ENCODE assay signal across 7 cellular contexts in the genomic region with DNA sequence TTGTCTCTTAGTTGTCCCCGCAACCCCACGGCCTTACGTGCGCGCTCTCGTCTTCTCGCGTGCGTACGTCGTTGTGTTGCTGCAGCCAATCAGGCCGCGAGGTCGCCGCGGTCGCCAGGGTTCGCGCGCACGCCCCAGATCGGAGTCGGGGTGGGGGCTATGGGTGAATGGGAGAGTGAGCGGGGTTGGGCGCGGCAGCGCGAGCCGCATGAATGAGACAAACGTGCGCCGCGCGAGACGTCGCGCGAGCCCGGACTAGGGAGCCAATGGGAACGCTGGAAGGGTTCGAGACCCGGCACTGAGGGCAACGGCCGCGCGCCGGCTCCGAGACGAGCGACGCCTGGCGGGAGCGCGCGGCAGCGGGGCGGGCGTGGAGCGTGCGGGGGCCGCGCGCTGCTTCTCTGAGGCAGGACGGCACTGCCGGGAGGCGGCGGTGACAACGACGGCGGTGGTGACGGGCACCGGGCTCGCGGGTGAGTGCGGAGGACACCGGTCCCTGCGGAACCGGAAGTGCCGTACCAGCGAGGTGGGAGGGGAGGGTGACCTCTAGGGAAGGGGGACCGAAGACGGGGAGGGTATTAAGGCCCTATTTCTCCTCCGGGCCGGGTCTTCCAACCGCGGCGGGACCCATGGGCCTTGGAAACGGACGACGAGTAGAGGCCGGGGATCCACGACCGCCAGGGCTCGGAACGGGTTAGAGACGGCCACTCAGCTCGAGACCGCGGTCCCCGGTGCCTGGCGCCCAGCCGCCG.
DNase-seq lines count a peak whose midpoint lies in the region; ATAC-seq, FAIRE-seq and TF ChIP-seq lines count a peak whose summit lies in the region.

A gene with protein sequence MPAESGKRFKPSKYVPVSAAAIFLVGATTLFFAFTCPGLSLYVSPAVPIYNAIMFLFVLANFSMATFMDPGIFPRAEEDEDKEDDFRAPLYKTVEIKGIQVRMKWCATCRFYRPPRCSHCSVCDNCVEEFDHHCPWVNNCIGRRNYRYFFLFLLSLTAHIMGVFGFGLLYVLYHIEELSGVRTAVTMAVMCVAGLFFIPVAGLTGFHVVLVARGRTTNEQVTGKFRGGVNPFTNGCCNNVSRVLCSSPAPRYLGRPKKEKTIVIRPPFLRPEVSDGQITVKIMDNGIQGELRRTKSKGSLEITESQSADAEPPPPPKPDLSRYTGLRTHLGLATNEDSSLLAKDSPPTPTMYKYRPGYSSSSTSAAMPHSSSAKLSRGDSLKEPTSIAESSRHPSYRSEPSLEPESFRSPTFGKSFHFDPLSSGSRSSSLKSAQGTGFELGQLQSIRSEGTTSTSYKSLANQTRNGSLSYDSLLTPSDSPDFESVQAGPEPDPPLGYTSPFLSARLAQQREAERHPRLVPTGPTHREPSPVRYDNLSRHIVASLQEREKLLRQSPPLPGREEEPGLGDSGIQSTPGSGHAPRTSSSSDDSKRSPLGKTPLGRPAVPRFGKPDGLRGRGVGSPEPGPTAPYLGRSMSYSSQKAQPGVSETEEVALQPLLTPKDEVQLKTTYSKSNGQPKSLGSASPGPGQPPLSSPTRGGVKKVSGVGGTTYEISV (plus strand): TSS at position 400 of the 752 bp plus-strand sequence. CDS start 4,977 bp downstream, outside the sequence.

- peak; percentile 93 for DNase-seq in GM18507 (ENCODE audit: extremely low spot score, insufficient read length, low read depth)
- peak; percentile 97 to 98 for DNase-seq in NCI-H2081 (lab: John Stamatoyannopoulos, UW)
- DNase-seq in T1000 (lab: John Stamatoyannopoulos, UW): peak; percentile 98
- DNase-seq in astrocyte of the hippocampus (ENCODE audit: low read depth, low spot score): peak; percentile 100
- peak; percentile 98 to 99 for DNase-seq in hippocampal formation (lab: John Stamatoyannopoulos, UW)
- DNase-seq in retinal pigment epithelial cell (ENCODE audit: low read depth): peak; percentile 99

- H3K4me3 ChIP-seq in retinal pigment epithelial cell (ENCODE audit: low read length): peak within 1 kb of the TSS; percentile 92

- TF ChIP-seq CTCF in retinal pigment epithelial cell (conservative IDR thresholded peaks at IDR 0.05; ENCODE audit: low read depth, low read length): no peak

- peak; percentile 87 for ATAC-seq in HG02981 (IDR thresholded peaks at IDR 0.05; ENCODE audit: unreplicated experiment)

- peak; percentile 96 for FAIRE-seq in GM18507 (lab: Jason Lieb, UNC)

Comparison
In these comparisons a context has a peak if more than half of its experiments do, and no peak if none do; other contexts are left out.
1. Peak in every context shown above with its lines: DNase-seq, ATAC-seq and H3K4me3 ChIP-seq.